Comparison of ENCODE assay signal across 18 cellular contexts in the genomic region with DNA sequence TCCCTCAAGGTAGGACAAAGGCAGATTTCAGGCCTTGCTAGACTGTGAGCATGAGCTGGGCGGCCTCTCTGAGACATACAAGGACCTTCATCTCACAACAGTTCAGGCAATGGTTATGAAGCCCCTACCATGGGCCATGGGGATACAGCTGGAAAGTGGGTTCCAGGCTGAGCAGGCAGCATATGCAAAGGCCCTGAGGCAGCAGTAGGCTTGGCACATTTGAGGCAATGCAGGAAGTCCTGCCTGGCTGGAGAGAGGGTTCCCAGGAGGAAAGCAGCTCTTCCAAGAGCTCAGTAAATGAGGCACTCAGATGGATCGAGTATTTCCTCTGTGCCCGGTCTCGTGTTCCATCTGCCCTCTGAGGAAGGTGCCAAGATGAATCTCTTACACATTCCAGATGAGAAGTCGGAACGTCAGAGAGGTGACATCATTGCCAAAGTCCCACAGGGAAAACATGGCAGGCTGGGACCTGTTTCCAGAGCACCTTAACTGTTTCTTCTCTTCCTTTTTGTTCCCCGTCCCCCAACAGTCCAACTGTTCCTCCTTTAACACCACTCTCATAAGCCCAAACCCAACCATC.
"Had no signal": no experiment of that assay in that cellular context is flagged by ENCODE, and none has a peak within 500 bp of the region (broad histone marks: within the 10 kb centered on the region; RNA-seq: fewer than 3 reads in every experiment).

No MANE protein-coding gene starts in this region.

- H3K4me3 ChIP-seq: colonic mucosa had no signal

- H3K9me3 Mint-ChIP-seq: activated naive CD4-positive, alpha-beta T cell treated with anti-CD3 and anti-CD28 coated beads for 36 hours; activated T-helper 17 cell treated with anti-CD3 and anti-CD28 coated beads, Interleukin-2, amount 50 U/mL, for 72 hours; immature natural killer cell; T-cell; WTC11 had no signal

- H3K27me3 ChIP-seq: colonic mucosa had no signal

- H3K9me3 ChIP-seq: colonic mucosa had no signal

- H3K4me1 ChIP-seq: colonic mucosa had no signal

- H3K27me3 Mint-ChIP-seq: activated CD8-positive, alpha-beta memory T cell treated with anti-CD3 and anti-CD28 coated beads, Interleukin-2, amount 10 ng/mL, durations not matched to agents 7 days and 5 days had no signal

- H3K36me3 Mint-ChIP-seq: activated CD8-positive, alpha-beta memory T cell treated with anti-CD3 and anti-CD28 coated beads, Interleukin-2, amount 10 ng/mL, durations not matched to agents 7 days and 5 days; brain; memory B cell; naive thymus-derived CD4-positive, alpha-beta T cell; stimulated activated naive B cell treated with anti-CD40 and anti-IgM and Interleukin-4, amounts not matched to agents 10 μg/mL and 1 μg/mL and 100 μg/mL, for 72 hours; T-cell; WTC11 had no signal

- ATAC-seq: activated CD4-positive, alpha-beta T cell treated with anti-CD3 and anti-CD28 coated beads for 36 hours; activated CD8-positive, alpha-beta memory T cell treated with anti-CD3 and anti-CD28 coated beads, Interleukin-2, amount 10 ng/mL, durations not matched to agents 7 days and 5 days; activated T-helper 17 cell treated with anti-CD3 and anti-CD28 coated beads, Interleukin-2, amount 50 U/mL, for 72 hours; esophagus mucosa; left ventricle myocardium superior; naive thymus-derived CD4-positive, alpha-beta T cell; stimulated activated naive B cell treated with anti-CD40 and anti-IgM and Interleukin-4, amounts not matched to agents 10 μg/mL and 1 μg/mL and 100 μg/mL, for 72 hours; T-cell; WTC11 had no signal

- H3K4me3 Mint-ChIP-seq: activated CD4-positive, alpha-beta T cell treated with anti-CD3 and anti-CD28 coated beads for 36 hours; activated CD8-positive, alpha-beta memory T cell treated with anti-CD3 and anti-CD28 coated beads, Interleukin-2, amount 10 ng/mL, durations not matched to agents 7 days and 5 days; activated naive CD4-positive, alpha-beta T cell treated with anti-CD3 and anti-CD28 coated beads for 36 hours; activated T-helper 17 cell treated with anti-CD3 and anti-CD28 coated beads, Interleukin-2, amount 50 U/mL, for 72 hours; brain; central memory CD8-positive, alpha-beta T cell; immature natural killer cell; memory B cell; naive thymus-derived CD4-positive, alpha-beta T cell; stimulated activated naive B cell treated with anti-CD40 and anti-IgM and Interleukin-4, amounts not matched to agents 10 μg/mL and 1 μg/mL and 100 μg/mL, for 72 hours; T-cell; WTC11 had no signal

- H3K36me3 ChIP-seq: colonic mucosa had no signal

- H3K27ac Mint-ChIP-seq: activated CD4-positive, alpha-beta T cell treated with anti-CD3 and anti-CD28 coated beads for 36 hours; activated CD8-positive, alpha-beta memory T cell treated with anti-CD3 and anti-CD28 coated beads, Interleukin-2, amount 10 ng/mL, durations not matched to agents 7 days and 5 days; activated naive CD4-positive, alpha-beta T cell treated with anti-CD3 and anti-CD28 coated beads for 36 hours; activated T-helper 17 cell treated with anti-CD3 and anti-CD28 coated beads, Interleukin-2, amount 50 U/mL, for 72 hours; immature natural killer cell; memory B cell; naive thymus-derived CD4-positive, alpha-beta T cell; stimulated activated naive B cell treated with anti-CD40 and anti-IgM and Interleukin-4, amounts not matched to agents 10 μg/mL and 1 μg/mL and 100 μg/mL, for 72 hours; T-cell; WTC11 had no signal

- DNase-seq: activated CD4-positive, alpha-beta T cell treated with anti-CD3 and anti-CD28 coated beads for 36 hours; activated CD4-positive, alpha-beta T cell treated with anti-CD3 and anti-CD28 coated beads, Interleukin-2, amount 50 U/mL, for 48 hours; activated CD8-positive, alpha-beta memory T cell treated with anti-CD3 and anti-CD28 coated beads, Interleukin-2, amount 10 ng/mL, durations not matched to agents 7 days and 5 days; activated naive CD4-positive, alpha-beta T cell treated with anti-CD3 and anti-CD28 coated beads for 36 hours; anterior cingulate cortex; colonic mucosa; immature natural killer cell; left ventricle myocardium superior; naive thymus-derived CD4-positive, alpha-beta T cell; retina; stimulated activated naive B cell treated with anti-CD40 and anti-IgM and Interleukin-4, amounts not matched to agents 10 μg/mL and 1 μg/mL and 100 μg/mL, for 72 hours; T-cell had no signal

- H3K4me1 Mint-ChIP-seq: activated CD4-positive, alpha-beta T cell treated with anti-CD3 and anti-CD28 coated beads for 36 hours; activated T-helper 17 cell treated with anti-CD3 and anti-CD28 coated beads, Interleukin-2, amount 50 U/mL, for 72 hours; central memory CD8-positive, alpha-beta T cell; immature natural killer cell; stimulated activated naive B cell treated with anti-CD40 and anti-IgM and Interleukin-4, amounts not matched to agents 10 μg/mL and 1 μg/mL and 100 μg/mL, for 72 hours; T-cell had no signal

- H3K27ac ChIP-seq: colonic mucosa had no signal
